In the genomic region with DNA sequence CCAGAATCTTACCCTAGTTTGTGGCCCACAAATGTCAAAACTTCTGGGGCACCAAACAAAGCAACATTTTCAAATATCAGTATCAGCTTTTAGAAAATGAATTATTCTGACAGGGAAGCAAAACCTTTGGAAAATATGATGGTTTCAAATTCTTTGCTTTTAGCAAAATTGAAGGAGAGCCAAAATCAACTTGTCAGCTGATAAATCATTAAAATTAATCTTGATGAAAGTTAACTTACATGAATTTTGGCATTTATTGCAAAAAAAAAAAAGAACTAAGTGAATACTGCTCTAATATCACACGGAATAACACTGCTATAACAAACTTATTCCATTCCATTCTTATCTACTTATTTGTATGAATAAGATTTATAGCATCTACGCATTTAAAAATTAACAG, we compare ENCODE assay signal across 26 cellular contexts.
"Had no signal": no experiment of that assay in that cellular context is flagged by ENCODE, and none has a peak within 500 bp of the region (broad histone marks: within the 10 kb centered on the region; RNA-seq: fewer than 3 reads in every experiment).

No MANE protein-coding gene starts in this region.

- DNase-seq: dorsolateral prefrontal cortex; effector CD4-positive, alpha-beta T cell; gastrocnemius medialis; head of caudate nucleus; kidney; natural killer cell; stimulated activated CD4-positive, alpha-beta T cell treated with anti-CD3 and anti-CD28 coated beads, Interleukin-12 subunit alpha, Interleukin-12 subunit beta, amount 100 ng/mL, for 4 hours; stimulated activated CD4-positive, alpha-beta T cell treated with anti-CD3 and anti-CD28 coated beads, Interleukin-1b, Interleukin-23, amount 100 ng/mL, for 48 hours; stimulated activated CD4-positive, alpha-beta T cell treated with anti-CD3 and anti-CD28 coated beads, Interleukin-4, amount 100 ng/mL, for 1 hour; stimulated activated CD8-positive, alpha-beta memory T cell treated with anti-CD3 and anti-CD28 coated beads, Interleukin-4, amount 100 ng/mL, for 48 hours; stimulated activated naive CD4-positive, alpha-beta T cell; stimulated activated naive CD8-positive, alpha-beta T cell treated with anti-CD3 and anti-CD28 coated beads, Interleukin-15, amount 100 ng/mL, for 72 hours; transverse colon; upper lobe of right lung; uterus had no signal

- H3K4me3 Mint-ChIP-seq: memory B cell; natural killer cell; neural crest cell; stimulated activated naive CD8-positive, alpha-beta T cell treated with anti-CD3 and anti-CD28 coated beads, Interleukin-15, amount 100 ng/mL, for 72 hours had no signal

- H3K27ac Mint-ChIP-seq: memory B cell; natural killer cell; stimulated activated naive CD8-positive, alpha-beta T cell treated with anti-CD3 and anti-CD28 coated beads, Interleukin-15, amount 100 ng/mL, for 72 hours had no signal

- H3K27me3 ChIP-seq: dorsolateral prefrontal cortex, esophagus muscularis mucosa, gastrocnemius medialis, right atrium auricular region, suprapubic skin, transverse colon, upper lobe of right lung, uterus had no signal

- H3K4me1 Mint-ChIP-seq: memory B cell; natural killer cell; neural crest cell; stimulated activated naive CD8-positive, alpha-beta T cell treated with anti-CD3 and anti-CD28 coated beads, Interleukin-15, amount 100 ng/mL, for 72 hours had no signal

- H3K9me3 Mint-ChIP-seq: memory B cell; neural crest cell; stimulated activated naive CD8-positive, alpha-beta T cell treated with anti-CD3 and anti-CD28 coated beads, Interleukin-15, amount 100 ng/mL, for 72 hours had no signal

- ATAC-seq: gastrocnemius medialis; left lobe of liver; natural killer cell; sciatic nerve; stimulated activated naive CD8-positive, alpha-beta T cell treated with anti-CD3 and anti-CD28 coated beads, Interleukin-15, amount 100 ng/mL, for 72 hours; upper lobe of right lung had no signal

- H3K27me3 Mint-ChIP-seq: memory B cell; stimulated activated naive CD8-positive, alpha-beta T cell treated with anti-CD3 and anti-CD28 coated beads, Interleukin-15, amount 100 ng/mL, for 72 hours had no signal

- H3K4me3 ChIP-seq: dorsolateral prefrontal cortex, esophagus muscularis mucosa, gastrocnemius medialis, lung, prostate gland, right atrium auricular region, smooth muscle cell, suprapubic skin, transverse colon, upper lobe of right lung, uterus had no signal

- H3K9me3 ChIP-seq: esophagus muscularis mucosa, gastrocnemius medialis, prostate gland, right atrium auricular region, suprapubic skin, transverse colon, upper lobe of right lung, uterus had no signal

- H3K4me1 ChIP-seq: prostate gland, suprapubic skin, uterus had no signal

- H3K36me3 Mint-ChIP-seq: memory B cell, natural killer cell had no signal

- H3K36me3 ChIP-seq: esophagus muscularis mucosa, gastrocnemius medialis, prostate gland, right atrium auricular region, suprapubic skin, transverse colon, upper lobe of right lung, uterus had no signal

- H3K27ac ChIP-seq: dorsolateral prefrontal cortex, epithelial cell of prostate, esophagus muscularis mucosa, gastrocnemius medialis, prostate gland, right atrium auricular region, suprapubic skin, transverse colon, upper lobe of right lung, uterus had no signal
